Comparison of ENCODE assay signal across 1 cellular context in genomic region chr5:131613423-131613822, GRCh38.
A peak's percentile ranks its signal among the peaks of the same experiment; 100 is the strongest.
TF ChIP-seq lines count a peak whose summit lies in the region.

No MANE protein-coding gene starts in this region.

TF ChIP-seq in K562, 482 proteins besides CTCF, POLR2A, EP300 and RAD21:
- TF ChIP-seq ZBTB40 (IDR thresholded peaks at IDR 0.05) (peak; percentile 67), ZBTB40 (CRISPR knock-in tag; IDR thresholded peaks at IDR 0.05) (no peak), TAF9B (IDR thresholded peaks at IDR 0.05; ENCODE audit: partially characterized antibody) (no peak), EZH2 (IDR thresholded peaks at IDR 0.05; ENCODE audit: borderline replicate concordance, low read depth, low read length) (no peak)
TF ChIP-seq in K562: peak in this region for 1.
